ENCODE assay signal across 25 cellular contexts in genomic region chr7:156151082-156151481, GRCh38.
"Had no signal": no experiment of that assay in that cellular context is flagged by ENCODE, and none has a peak within 500 bp of the region (broad histone marks: within the 10 kb centered on the region; RNA-seq: fewer than 3 reads in every experiment).

No MANE protein-coding gene starts in this region.

- ATAC-seq: activated CD8-positive, alpha-beta memory T cell treated with anti-CD3 and anti-CD28 coated beads, Interleukin-2, amount 10 ng/mL, durations not matched to agents 7 days and 5 days; activated CD8-positive, alpha-beta T cell treated with anti-CD3 and anti-CD28 coated beads for 36 hours; esophagus mucosa; lower lobe of right lung; mucosa of descending colon; stimulated activated naive B cell treated with anti-CD40 and anti-IgM and Interleukin-4, amounts not matched to agents 10 μg/mL and 1 μg/mL and 100 μg/mL, for 72 hours; T-cell had no signal

- DNase-seq: activated CD4-positive, alpha-beta T cell treated with anti-CD3 and anti-CD28 coated beads, Interleukin-2, amount 10 ng/mL, durations not matched to agents 7 days and 5 days; activated CD4-positive, CD25-positive, alpha-beta regulatory T cell treated with anti-CD3 and anti-CD28 coated beads, Interleukin-2, amount 50 U/mL, for 72 hours; activated CD8-positive, alpha-beta memory T cell treated with anti-CD3 and anti-CD28 coated beads, Interleukin-2, amount 10 ng/mL, durations not matched to agents 7 days and 5 days; activated CD8-positive, alpha-beta T cell treated with anti-CD3 and anti-CD28 coated beads for 36 hours; activated effector memory CD4-positive, alpha-beta T cell treated with anti-CD3 and anti-CD28 coated beads, Interleukin-2, amount 50 U/mL, for 16 hours; activated naive CD4-positive, alpha-beta T cell treated with anti-CD3 and anti-CD28 coated beads, Interleukin-2, amount 10 ng/mL, durations not matched to agents 7 days and 5 days; activated T-cell treated with anti-CD3 and anti-CD28 coated beads for 4 hours; amygdala; effector CD4-positive, alpha-beta T cell; foreskin melanocyte; glutamatergic neuron; hypothalamus; lower lobe of right lung; mesendoderm; mucosa of descending colon; occipital lobe; stimulated activated CD4-positive, alpha-beta T cell treated with anti-CD3 and anti-CD28 coated beads, Interleukin-2, amount 100 ng/mL, for 48 hours; stimulated activated CD8-positive, alpha-beta memory T cell treated with anti-CD3 and anti-CD28 coated beads, Interleukin-4, amount 100 ng/mL, for 48 hours; stimulated activated naive B cell treated with anti-CD40 and anti-IgM and Interleukin-4, amounts not matched to agents 10 μg/mL and 1 μg/mL and 100 μg/mL, for 72 hours; T-cell; testis; trophoblast cell; WERI-Rb-1 had no signal

- H3K36me3 ChIP-seq: cardiac muscle cell, lower lobe of right lung, WERI-Rb-1 had no signal

- H3K4me3 ChIP-seq: cardiac muscle cell, lower lobe of right lung, mucosa of descending colon, testis had no signal

- H3K9me3 ChIP-seq: lower lobe of right lung, mucosa of descending colon, testis had no signal

- H3K4me1 ChIP-seq: lower lobe of right lung, testis had no signal

- H3K27me3 ChIP-seq: cardiac muscle cell, testis had no signal

- H3K27ac ChIP-seq: cardiac muscle cell, lower lobe of right lung, testis, WERI-Rb-1 had no signal
